ENCODE assay signal across 7 cellular contexts in genomic region chr1:234607091-234608025, GRCh38. TPM values are rescaled to one million over a fixed set of nuclear protein-coding genes. Genes with fewer than 3 reads are reported as not detected.
DNase-seq lines count a peak whose midpoint lies in the region; ATAC-seq and TF ChIP-seq lines count a peak whose summit lies in the region.

No MANE protein-coding gene starts in this region.

- TF ChIP-seq CTCF in NB4 (IDR thresholded peaks at IDR 0.05; ENCODE audit: low read depth, low read length), result no peak

- no peaks in the 10 kb centered on the region for H3K9me3 ChIP-seq in muscle layer of colon (ENCODE audit: low read length)

- no peaks in the 10 kb centered on the region for H3K27me3 Mint-ChIP-seq in effector memory CD8-positive, alpha-beta T cell

- no peak for ATAC-seq in effector memory CD8-positive, alpha-beta T cell (replicated peaks)
- no peak for ATAC-seq in GM18867 (IDR thresholded peaks at IDR 0.05; ENCODE audit: unreplicated experiment)

- H3K4me1 ChIP-seq in muscle layer of colon (ENCODE audit: insufficient read depth, low read length), result peaks cover 27% of the 10 kb centered on the region

- peaks cover 35% of the 10 kb centered on the region for H3K36me3 ChIP-seq in muscle layer of colon (ENCODE audit: insufficient read depth, low read length)

- H3K9me3 Mint-ChIP-seq in effector memory CD8-positive, alpha-beta T cell, result no peaks in the 10 kb centered on the region

- peaks cover 58 to 69% of the 10 kb centered on the region in 2 donors for H3K4me1 Mint-ChIP-seq in effector memory CD8-positive, alpha-beta T cell (ENCODE audit: low read depth in 2 of 2)

- H3K4me3 Mint-ChIP-seq in effector memory CD8-positive, alpha-beta T cell, result peak overlapping the region; percentile 85 to 94

- peak overlapping the region; percentile 94 for H3K9ac ChIP-seq in muscle layer of colon (ENCODE audit: low read length)

- H3K36me3 Mint-ChIP-seq in effector memory CD8-positive, alpha-beta T cell (ENCODE audit: insufficient read depth), result peaks cover 74% of the 10 kb centered on the region

- no peaks in the 10 kb centered on the region for H3K27me3 ChIP-seq in muscle layer of colon (ENCODE audit: control insufficient read depth in 1 of 2, insufficient read depth in 2 of 2, low read length in 2 of 2)

- H3K27ac ChIP-seq in muscle layer of colon (ENCODE audit: low read depth, low read length), result peak overlapping the region; percentile 90

- peak overlapping the region; percentile 95 to 100 for H3K27ac Mint-ChIP-seq in effector memory CD8-positive, alpha-beta T cell

- peak; percentile 30 for TF ChIP-seq POLR2A in NB4 (IDR thresholded peaks at IDR 0.05; ENCODE audit: extremely low read depth, insufficient read length)

- DNase-seq in NB4 (ENCODE audit: low read depth) (peak; percentile 84), UCSD-AML1 (lab: John Stamatoyannopoulos, UW; ENCODE audit: unreplicated experiment) (peak; percentile 66), occipital lobe (lab: John Stamatoyannopoulos, UW) (no peak)
- DNase-seq in effector memory CD8-positive, alpha-beta T cell, result peak; percentile 10 to 21 (median 19)

- H3K4me3 ChIP-seq in GM08714 (ENCODE audit: low read length), result peak overlapping the region; percentile 85
- peak overlapping the region; percentile 95 for H3K4me3 ChIP-seq in NB4 (ENCODE audit: low read depth, low read length)
- H3K4me3 ChIP-seq in muscle layer of colon (ENCODE audit: low read depth in 1 of 2, low read length in 2 of 2), result peak overlapping the region; percentile 56 to 86

RNA-seq across cellular contexts. Expression of gene IRF2BP2, which starts 2.6 kb away (rescaled TPM):
- 140 TPM for total RNA-seq in occipital lobe
